ENCODE assay signal across 1 cellular context in genomic region chr3:16060358-16060852, GRCh38.
TF ChIP-seq lines count a peak whose summit lies in the region.

No MANE protein-coding gene starts in this region.

TF ChIP-seq in HepG2, 621 proteins besides CTCF, POLR2A, EP300 and RAD21 (continued from another document and continues in another):
- TF ChIP-seq, protein P1, sequence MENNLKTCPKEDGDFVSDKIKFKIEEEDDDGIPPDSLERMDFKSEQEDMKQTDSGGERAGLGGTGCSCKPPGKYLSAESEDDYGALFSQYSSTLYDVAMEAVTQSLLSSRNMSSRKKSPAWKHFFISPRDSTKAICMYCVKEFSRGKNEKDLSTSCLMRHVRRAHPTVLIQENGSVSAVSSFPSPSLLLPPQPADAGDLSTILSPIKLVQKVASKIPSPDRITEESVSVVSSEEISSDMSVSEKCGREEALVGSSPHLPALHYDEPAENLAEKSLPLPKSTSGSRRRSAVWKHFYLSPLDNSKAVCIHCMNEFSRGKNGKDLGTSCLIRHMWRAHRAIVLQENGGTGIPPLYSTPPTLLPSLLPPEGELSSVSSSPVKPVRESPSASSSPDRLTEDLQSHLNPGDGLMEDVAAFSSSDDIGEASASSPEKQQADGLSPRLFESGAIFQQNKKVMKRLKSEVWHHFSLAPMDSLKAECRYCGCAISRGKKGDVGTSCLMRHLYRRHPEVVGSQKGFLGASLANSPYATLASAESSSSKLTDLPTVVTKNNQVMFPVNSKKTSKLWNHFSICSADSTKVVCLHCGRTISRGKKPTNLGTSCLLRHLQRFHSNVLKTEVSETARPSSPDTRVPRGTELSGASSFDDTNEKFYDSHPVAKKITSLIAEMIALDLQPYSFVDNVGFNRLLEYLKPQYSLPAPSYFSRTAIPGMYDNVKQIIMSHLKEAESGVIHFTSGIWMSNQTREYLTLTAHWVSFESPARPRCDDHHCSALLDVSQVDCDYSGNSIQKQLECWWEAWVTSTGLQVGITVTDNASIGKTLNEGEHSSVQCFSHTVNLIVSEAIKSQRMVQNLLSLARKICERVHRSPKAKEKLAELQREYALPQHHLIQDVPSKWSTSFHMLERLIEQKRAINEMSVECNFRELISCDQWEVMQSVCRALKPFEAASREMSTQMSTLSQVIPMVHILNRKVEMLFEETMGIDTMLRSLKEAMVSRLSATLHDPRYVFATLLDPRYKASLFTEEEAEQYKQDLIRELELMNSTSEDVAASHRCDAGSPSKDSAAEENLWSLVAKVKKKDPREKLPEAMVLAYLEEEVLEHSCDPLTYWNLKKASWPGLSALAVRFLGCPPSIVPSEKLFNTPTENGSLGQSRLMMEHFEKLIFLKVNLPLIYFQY (CRISPR knock-in tag; IDR thresholded peaks at IDR 0.05; ENCODE audit: borderline replicate concordance): peak; percentile 72
- TF ChIP-seq, protein P2, sequence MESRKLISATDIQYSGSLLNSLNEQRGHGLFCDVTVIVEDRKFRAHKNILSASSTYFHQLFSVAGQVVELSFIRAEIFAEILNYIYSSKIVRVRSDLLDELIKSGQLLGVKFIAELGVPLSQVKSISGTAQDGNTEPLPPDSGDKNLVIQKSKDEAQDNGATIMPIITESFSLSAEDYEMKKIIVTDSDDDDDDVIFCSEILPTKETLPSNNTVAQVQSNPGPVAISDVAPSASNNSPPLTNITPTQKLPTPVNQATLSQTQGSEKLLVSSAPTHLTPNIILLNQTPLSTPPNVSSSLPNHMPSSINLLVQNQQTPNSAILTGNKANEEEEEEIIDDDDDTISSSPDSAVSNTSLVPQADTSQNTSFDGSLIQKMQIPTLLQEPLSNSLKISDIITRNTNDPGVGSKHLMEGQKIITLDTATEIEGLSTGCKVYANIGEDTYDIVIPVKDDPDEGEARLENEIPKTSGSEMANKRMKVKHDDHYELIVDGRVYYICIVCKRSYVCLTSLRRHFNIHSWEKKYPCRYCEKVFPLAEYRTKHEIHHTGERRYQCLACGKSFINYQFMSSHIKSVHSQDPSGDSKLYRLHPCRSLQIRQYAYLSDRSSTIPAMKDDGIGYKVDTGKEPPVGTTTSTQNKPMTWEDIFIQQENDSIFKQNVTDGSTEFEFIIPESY (CRISPR knock-in tag; IDR thresholded peaks at IDR 0.05): peak; percentile 74
- TF ChIP-seq ATF7 (IDR thresholded peaks at IDR 0.05): peak; percentile 87
- TF ChIP-seq ATF7 (CRISPR knock-in tag; IDR thresholded peaks at IDR 0.05): peak; percentile 95
- TF ChIP-seq PRPF4 (IDR thresholded peaks at IDR 0.05; ENCODE audit: low read depth, low read length, poor library complexity, severe bottlenecking): no peak
- no peak for TF ChIP-seq ZNF850 (CRISPR knock-in tag; conservative IDR thresholded peaks at IDR 0.05)
- TF ChIP-seq, protein P3, sequence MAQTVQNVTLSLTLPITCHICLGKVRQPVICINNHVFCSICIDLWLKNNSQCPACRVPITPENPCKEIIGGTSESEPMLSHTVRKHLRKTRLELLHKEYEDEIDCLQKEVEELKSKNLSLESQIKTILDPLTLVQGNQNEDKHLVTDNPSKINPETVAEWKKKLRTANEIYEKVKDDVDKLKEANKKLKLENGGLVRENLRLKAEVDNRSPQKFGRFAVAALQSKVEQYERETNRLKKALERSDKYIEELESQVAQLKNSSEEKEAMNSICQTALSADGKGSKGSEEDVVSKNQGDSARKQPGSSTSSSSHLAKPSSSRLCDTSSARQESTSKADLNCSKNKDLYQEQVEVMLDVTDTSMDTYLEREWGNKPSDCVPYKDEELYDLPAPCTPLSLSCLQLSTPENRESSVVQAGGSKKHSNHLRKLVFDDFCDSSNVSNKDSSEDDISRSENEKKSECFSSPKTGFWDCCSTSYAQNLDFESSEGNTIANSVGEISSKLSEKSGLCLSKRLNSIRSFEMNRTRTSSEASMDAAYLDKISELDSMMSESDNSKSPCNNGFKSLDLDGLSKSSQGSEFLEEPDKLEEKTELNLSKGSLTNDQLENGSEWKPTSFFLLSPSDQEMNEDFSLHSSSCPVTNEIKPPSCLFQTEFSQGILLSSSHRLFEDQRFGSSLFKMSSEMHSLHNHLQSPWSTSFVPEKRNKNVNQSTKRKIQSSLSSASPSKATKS (CRISPR knock-in tag; IDR thresholded peaks at IDR 0.05): 0 out of 2 replicates have a peak, but pooled peaks have one; percentile 70
- TF ChIP-seq, protein P4, sequence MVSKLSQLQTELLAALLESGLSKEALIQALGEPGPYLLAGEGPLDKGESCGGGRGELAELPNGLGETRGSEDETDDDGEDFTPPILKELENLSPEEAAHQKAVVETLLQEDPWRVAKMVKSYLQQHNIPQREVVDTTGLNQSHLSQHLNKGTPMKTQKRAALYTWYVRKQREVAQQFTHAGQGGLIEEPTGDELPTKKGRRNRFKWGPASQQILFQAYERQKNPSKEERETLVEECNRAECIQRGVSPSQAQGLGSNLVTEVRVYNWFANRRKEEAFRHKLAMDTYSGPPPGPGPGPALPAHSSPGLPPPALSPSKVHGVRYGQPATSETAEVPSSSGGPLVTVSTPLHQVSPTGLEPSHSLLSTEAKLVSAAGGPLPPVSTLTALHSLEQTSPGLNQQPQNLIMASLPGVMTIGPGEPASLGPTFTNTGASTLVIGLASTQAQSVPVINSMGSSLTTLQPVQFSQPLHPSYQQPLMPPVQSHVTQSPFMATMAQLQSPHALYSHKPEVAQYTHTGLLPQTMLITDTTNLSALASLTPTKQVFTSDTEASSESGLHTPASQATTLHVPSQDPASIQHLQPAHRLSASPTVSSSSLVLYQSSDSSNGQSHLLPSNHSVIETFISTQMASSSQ (IDR thresholded peaks at IDR 0.05; ENCODE audit: low read depth): peak; percentile 69
- TF ChIP-seq, protein P4 (CRISPR knock-in tag; IDR thresholded peaks at IDR 0.05; ENCODE audit: borderline replicate concordance): peak; percentile 42; the same call in 1 of the 2 replicates
- peak; percentile 67; the same call in 1 of the 2 replicates for TF ChIP-seq ZNF160 (CRISPR knock-in tag; IDR thresholded peaks at IDR 0.05)
- no peak for TF ChIP-seq CAMTA2 (CRISPR knock-in tag; IDR thresholded peaks at IDR 0.05; ENCODE audit: borderline replicate concordance)
- TF ChIP-seq, protein P5, sequence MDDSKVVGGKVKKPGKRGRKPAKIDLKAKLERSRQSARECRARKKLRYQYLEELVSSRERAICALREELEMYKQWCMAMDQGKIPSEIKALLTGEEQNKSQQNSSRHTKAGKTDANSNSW (CRISPR knock-in tag; IDR thresholded peaks at IDR 0.05; ENCODE audit: borderline replicate concordance): no peak
- no peak for TF ChIP-seq ZSCAN21 (CRISPR knock-in tag; IDR thresholded peaks at IDR 0.05; ENCODE audit: borderline replicate concordance)
- TF ChIP-seq, protein P6, sequence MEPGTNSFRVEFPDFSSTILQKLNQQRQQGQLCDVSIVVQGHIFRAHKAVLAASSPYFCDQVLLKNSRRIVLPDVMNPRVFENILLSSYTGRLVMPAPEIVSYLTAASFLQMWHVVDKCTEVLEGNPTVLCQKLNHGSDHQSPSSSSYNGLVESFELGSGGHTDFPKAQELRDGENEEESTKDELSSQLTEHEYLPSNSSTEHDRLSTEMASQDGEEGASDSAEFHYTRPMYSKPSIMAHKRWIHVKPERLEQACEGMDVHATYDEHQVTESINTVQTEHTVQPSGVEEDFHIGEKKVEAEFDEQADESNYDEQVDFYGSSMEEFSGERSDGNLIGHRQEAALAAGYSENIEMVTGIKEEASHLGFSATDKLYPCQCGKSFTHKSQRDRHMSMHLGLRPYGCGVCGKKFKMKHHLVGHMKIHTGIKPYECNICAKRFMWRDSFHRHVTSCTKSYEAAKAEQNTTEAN (CRISPR knock-in tag; conservative IDR thresholded peaks at IDR 0.05): peak; percentile 75; the same call in 1 of the 2 replicates
- TF ChIP-seq CBX5 (CRISPR knock-in tag; IDR thresholded peaks at IDR 0.05; ENCODE audit: borderline replicate concordance): peak; percentile 95
- TF ChIP-seq SNAPC2 (CRISPR knock-in tag; IDR thresholded peaks at IDR 0.05): 0 out of 2 replicates have a peak, but pooled peaks have one; percentile 47
- TF ChIP-seq ZNF569 (CRISPR knock-in tag; IDR thresholded peaks at IDR 0.05; ENCODE audit: borderline replicate concordance): no peak
- TF ChIP-seq EHMT2 (IDR thresholded peaks at IDR 0.05; ENCODE audit: borderline replicate concordance, low read depth, low read length): peak; percentile 56; the same call in 1 of the 2 replicates
- TF ChIP-seq RELA (CRISPR knock-in tag; IDR thresholded peaks at IDR 0.05): peak; percentile 68; the same call in 1 of the 2 replicates
- peak; percentile 60; the same call in 1 of the 2 replicates for TF ChIP-seq TCF7 (IDR thresholded peaks at IDR 0.05; ENCODE audit: low read depth)
- peak; percentile 68; the same call in 1 of the 2 replicates for TF ChIP-seq SPEN (CRISPR knock-in tag; IDR thresholded peaks at IDR 0.05; ENCODE audit: low read depth)
- no peak for TF ChIP-seq ATF6 (CRISPR knock-in tag; conservative IDR thresholded peaks at IDR 0.05)
- peak; percentile 87 for TF ChIP-seq KDM1A (CRISPR knock-in tag; IDR thresholded peaks at IDR 0.05)
- TF ChIP-seq NFIC (IDR thresholded peaks at IDR 0.05; ENCODE audit: low read length): peak; percentile 85
- TF ChIP-seq THAP11 (CRISPR knock-in tag; IDR thresholded peaks at IDR 0.05): peak; percentile 87
- TF ChIP-seq ZBTB3 (CRISPR knock-in tag; IDR thresholded peaks at IDR 0.05; ENCODE audit: borderline replicate concordance, low read depth): 0 out of 2 replicates have a peak, but pooled peaks have one; percentile 42
- TF ChIP-seq ZNF138 (CRISPR knock-in tag; IDR thresholded peaks at IDR 0.05; ENCODE audit: low read depth): no peak
- peak; percentile 69 for TF ChIP-seq GATAD1 (CRISPR knock-in tag; IDR thresholded peaks at IDR 0.05)
- peak; percentile 63; the same call in 1 of the 2 replicates for TF ChIP-seq GFI1 (CRISPR knock-in tag; IDR thresholded peaks at IDR 0.05; ENCODE audit: borderline replicate concordance)
- peak; percentile 98 for TF ChIP-seq SALL1 (CRISPR knock-in tag; IDR thresholded peaks at IDR 0.05)
- TF ChIP-seq, protein P7, sequence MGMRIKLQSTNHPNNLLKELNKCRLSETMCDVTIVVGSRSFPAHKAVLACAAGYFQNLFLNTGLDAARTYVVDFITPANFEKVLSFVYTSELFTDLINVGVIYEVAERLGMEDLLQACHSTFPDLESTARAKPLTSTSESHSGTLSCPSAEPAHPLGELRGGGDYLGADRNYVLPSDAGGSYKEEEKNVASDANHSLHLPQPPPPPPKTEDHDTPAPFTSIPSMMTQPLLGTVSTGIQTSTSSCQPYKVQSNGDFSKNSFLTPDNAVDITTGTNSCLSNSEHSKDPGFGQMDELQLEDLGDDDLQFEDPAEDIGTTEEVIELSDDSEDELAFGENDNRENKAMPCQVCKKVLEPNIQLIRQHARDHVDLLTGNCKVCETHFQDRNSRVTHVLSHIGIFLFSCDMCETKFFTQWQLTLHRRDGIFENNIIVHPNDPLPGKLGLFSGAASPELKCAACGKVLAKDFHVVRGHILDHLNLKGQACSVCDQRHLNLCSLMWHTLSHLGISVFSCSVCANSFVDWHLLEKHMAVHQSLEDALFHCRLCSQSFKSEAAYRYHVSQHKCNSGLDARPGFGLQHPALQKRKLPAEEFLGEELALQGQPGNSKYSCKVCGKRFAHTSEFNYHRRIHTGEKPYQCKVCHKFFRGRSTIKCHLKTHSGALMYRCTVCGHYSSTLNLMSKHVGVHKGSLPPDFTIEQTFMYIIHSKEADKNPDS (CRISPR knock-in tag; IDR thresholded peaks at IDR 0.05): no peak
- no peak; the same call in 1 of the 2 replicates for TF ChIP-seq ZSCAN31 (CRISPR knock-in tag; IDR thresholded peaks at IDR 0.05; ENCODE audit: low read depth)
- peak; percentile 76 for TF ChIP-seq HMG20B (CRISPR knock-in tag; conservative IDR thresholded peaks at IDR 0.05)
- TF ChIP-seq CCAR2 (optimal IDR thresholded peaks at IDR 0.05; ENCODE audit: low read depth, low read length): no peak
- TF ChIP-seq PAX8 (CRISPR knock-in tag; IDR thresholded peaks at IDR 0.05; ENCODE audit: borderline replicate concordance): no peak
- no peak for TF ChIP-seq ZNF576 (CRISPR knock-in tag; IDR thresholded peaks at IDR 0.05)
- peak; percentile 91 for TF ChIP-seq SAP130 (CRISPR knock-in tag; IDR thresholded peaks at IDR 0.05; ENCODE audit: low read depth)
- peak; percentile 53; the same call in 1 of the 2 replicates for TF ChIP-seq ZBTB7A (CRISPR knock-in tag; IDR thresholded peaks at IDR 0.05)
- TF ChIP-seq SCMH1 (CRISPR knock-in tag; IDR thresholded peaks at IDR 0.05; ENCODE audit: borderline replicate concordance): no peak
- TF ChIP-seq MED13 (CRISPR knock-in tag; IDR thresholded peaks at IDR 0.05): no peak
- peak; percentile 79 for TF ChIP-seq PPARG (CRISPR knock-in tag; conservative IDR thresholded peaks at IDR 0.05)
